Comparison of ENCODE assay signal across 19 cellular contexts in the genomic region with DNA sequence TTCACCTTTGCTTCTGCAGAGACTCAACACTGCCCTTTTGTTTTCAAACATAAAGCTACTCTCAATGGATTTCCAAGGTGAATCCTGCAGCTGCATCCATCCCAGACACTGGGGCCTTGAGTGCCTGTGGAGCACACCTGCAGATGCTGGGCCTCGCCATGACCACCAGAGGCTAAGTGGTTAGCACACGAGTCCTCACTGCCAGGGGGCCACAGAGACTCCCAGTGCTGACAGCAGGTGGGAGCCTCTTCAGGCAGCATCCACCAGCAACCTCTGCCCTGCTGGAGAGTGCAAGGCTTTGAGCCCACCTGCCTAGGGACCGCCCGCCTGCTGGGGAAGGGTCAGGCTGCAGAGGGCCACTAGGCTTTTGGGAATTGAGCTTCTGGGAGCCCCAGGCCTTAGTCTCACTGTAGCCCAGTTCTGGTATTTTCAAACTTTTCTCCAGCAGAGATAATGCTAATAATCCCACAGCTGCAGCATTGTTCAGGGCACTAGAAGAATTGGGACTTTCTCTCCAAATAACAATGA. TPM values are rescaled to one million over a fixed set of nuclear protein-coding genes. Genes with fewer than 3 reads are reported as not detected.
A peak's percentile ranks its signal among the peaks of the same experiment; 100 is the strongest.
DNase-seq lines count a peak whose midpoint lies in the region; ATAC-seq and TF ChIP-seq lines count a peak whose summit lies in the region.
"Had no signal": no experiment of that assay in that cellular context is flagged by ENCODE, and none has a peak within 500 bp of the region (broad histone marks: within the 10 kb centered on the region; RNA-seq: fewer than 3 reads in every experiment).

No MANE protein-coding gene starts in this region.

- H3K4me3 ChIP-seq in GM23338 = no peak overlapping the region
- no peak overlapping the region for H3K4me3 ChIP-seq in HUES64 (ENCODE audit: low read length)
- peak overlapping the region; percentile 7 for H3K4me3 ChIP-seq in iPS-18a (ENCODE audit: low read length)
- H3K4me3 ChIP-seq in BE2C (ENCODE audit: low read depth, low read length) = no peak overlapping the region
- H3K4me3 ChIP-seq in Karpas-422 (ENCODE audit: low read length) = no peak overlapping the region
- H3K4me3 ChIP-seq: BLaER1 treated with 17β-estradiol and CSF1 and Interleukin-3, amounts not matched to agents 10 nM and 100 nM had no signal

- H3K9me3 Mint-ChIP-seq in GM23338 (no peaks in the 10 kb centered on the region), WTC11 (no peaks in the 10 kb centered on the region)
- H3K9me3 Mint-ChIP-seq: CD8-positive, alpha-beta memory T cell had no signal

- TF ChIP-seq CTCF in GM23338 (conservative IDR thresholded peaks at IDR 0.05; ENCODE audit: low read depth in 2 of 2) (no peak), WTC11 (IDR thresholded peaks at IDR 0.05) (no peak), BE2C (IDR thresholded peaks at IDR 0.05; ENCODE audit: low read depth, low read length) (no peak)

- H4K20me1 ChIP-seq in GM23338 (replicated peaks; ENCODE audit: insufficient read depth) (no peaks in the 10 kb centered on the region), Karpas-422 (ENCODE audit: insufficient read depth, low read depth, low read length) (no peaks in the 10 kb centered on the region)
- H4K20me1 ChIP-seq: BLaER1 treated with 17β-estradiol and CSF1 and Interleukin-3, amounts not matched to agents 10 nM and 100 nM had no signal

- CTCF ChIA-PET in WTC11 (lab: Charles Lee) = interaction anchor here (0.8 to 3.4 kb wide), 5 partner anchors 11 to 790 kb away, joined by 3 to 26 read pairs (median 6); no protein-coding TSS in a partner anchor

- no peaks in the 10 kb centered on the region for H3K36me3 ChIP-seq in GM23338 (ENCODE audit: insufficient read depth)
- no peaks in the 10 kb centered on the region for H3K36me3 ChIP-seq in HUES64 (ENCODE audit: insufficient read depth, low read length)
- H3K36me3 ChIP-seq in iPS-18a (ENCODE audit: control insufficient read depth, low read depth, low read length) = no peaks in the 10 kb centered on the region
- no peaks in the 10 kb centered on the region for H3K36me3 ChIP-seq in BE2C
- H3K36me3 ChIP-seq in Karpas-422 (ENCODE audit: insufficient read depth, low read length) = no peaks in the 10 kb centered on the region
- H3K36me3 ChIP-seq: BLaER1 treated with 17β-estradiol and CSF1 and Interleukin-3, amounts not matched to agents 10 nM and 100 nM had no signal

- H3K9ac ChIP-seq in HUES64 (ENCODE audit: low read depth, low read length) = no peak overlapping the region
- H3K9ac ChIP-seq in iPS-18a (ENCODE audit: low read length) = peak overlapping the region; percentile 11
- no peak overlapping the region for H3K9ac ChIP-seq in Karpas-422 (ENCODE audit: low read length)
- H3K9ac ChIP-seq: BLaER1 treated with 17β-estradiol and CSF1 and Interleukin-3, amounts not matched to agents 10 nM and 100 nM had no signal

- WGBS in HUES64 = 74% methylated on average over 4 of the region's 4 CpGs

- DNase-seq in GM23338 (ENCODE audit: low spot score) = no peak
- no peak for DNase-seq in WTC11 (ENCODE audit: low spot score)
- no peak for DNase-seq in BE2C
- no peak for DNase-seq in Karpas-422
- no peak for DNase-seq in NCI-H2171 treated with DMSO at 0.1 percent for 48 hours (lab: John Stamatoyannopoulos, UW)
- DNase-seq: CD8-positive, alpha-beta memory T cell; KG1; MV-4-11; NCI-H1436; NCI-H2081; NCI-H2227 treated with DMSO at 0.1 percent for 48 hours; NCI-H524 treated with DMSO at 0.1 percent for 48 hours; Right ventricle myocardium superior; SW 1271 had no signal

- H3K9me2 ChIP-seq in GM23338 (ENCODE audit: insufficient read depth) (no peaks in the 10 kb centered on the region), Karpas-422 (replicated peaks; ENCODE audit: insufficient read depth, low read length) (no peaks in the 10 kb centered on the region)

- H3K27me3 ChIP-seq in GM23338 (ENCODE audit: insufficient read depth) (no peaks in the 10 kb centered on the region), HUES64 (ENCODE audit: insufficient read depth, low read length) (no peaks in the 10 kb centered on the region), iPS-18a (ENCODE audit: control insufficient read depth, insufficient read depth, low read length) (no peaks in the 10 kb centered on the region), BE2C (peaks cover 49% of the 10 kb centered on the region), Karpas-422 (ENCODE audit: low read length) (no peaks in the 10 kb centered on the region)
- H3K27me3 ChIP-seq: BLaER1 treated with 17β-estradiol and CSF1 and Interleukin-3, amounts not matched to agents 10 nM and 100 nM had no signal

- H3K4me1 Mint-ChIP-seq in GM23338 = peaks cover 30% of the 10 kb centered on the region
- H3K4me1 Mint-ChIP-seq in WTC11 = peaks cover 44% of the 10 kb centered on the region
- H3K4me1 Mint-ChIP-seq: CD8-positive, alpha-beta memory T cell had no signal

- H2AFZ ChIP-seq in GM23338 = 0 out of 2 replicates have a peak overlapping the region, but pooled peaks have one; percentile 80
- no peak overlapping the region for H2AFZ ChIP-seq in Karpas-422 (ENCODE audit: low read length)

- H3K4me1 ChIP-seq in GM23338 (ENCODE audit: insufficient read depth) = peaks cover 27% of the 10 kb centered on the region
- peaks cover 25% of the 10 kb centered on the region for H3K4me1 ChIP-seq in HUES64 (ENCODE audit: insufficient read depth, low read length)
- peaks cover 30% of the 10 kb centered on the region for H3K4me1 ChIP-seq in iPS-18a (ENCODE audit: control insufficient read depth, low read depth, low read length)
- peaks cover 6% of the 10 kb centered on the region for H3K4me1 ChIP-seq in BE2C
- no peaks in the 10 kb centered on the region for H3K4me1 ChIP-seq in Karpas-422 (ENCODE audit: low read length)

- POLR2A ChIA-PET in WTC11 (lab: Charles Lee) = no interaction called here

- no peak overlapping the region for H3K4me3 Mint-ChIP-seq in GM23338
- H3K4me3 Mint-ChIP-seq in WTC11 = no peak overlapping the region
- H3K4me3 Mint-ChIP-seq: CD8-positive, alpha-beta memory T cell had no signal

- H3K27ac ChIP-seq in GM23338 (ENCODE audit: low read depth) = no peak overlapping the region
- peak overlapping the region; percentile 55; the same call in 1 of the 2 replicates for H3K27ac ChIP-seq in HUES64 (ENCODE audit: low read depth, low read length)
- H3K27ac ChIP-seq in iPS-18a (ENCODE audit: low read length) = peak overlapping the region; percentile 2
- no peak overlapping the region for H3K27ac ChIP-seq in Karpas-422 (ENCODE audit: low read length)
- H3K27ac ChIP-seq: BLaER1 treated with 17β-estradiol and CSF1 and Interleukin-3, amounts not matched to agents 10 nM and 100 nM had no signal

- H3K79me2 ChIP-seq in GM23338 (replicated peaks; ENCODE audit: insufficient read depth) (no peaks in the 10 kb centered on the region), Karpas-422 (ENCODE audit: low read length) (no peaks in the 10 kb centered on the region)

- H3K27me3 Mint-ChIP-seq in GM23338 (ENCODE audit: insufficient read depth, low read depth, poor library complexity) (no peaks in the 10 kb centered on the region), WTC11 (ENCODE audit: low read depth) (no peaks in the 10 kb centered on the region; the same call in 1 of the 2 replicates)

- no peak overlapping the region for H3K27ac Mint-ChIP-seq in GM23338
- H3K27ac Mint-ChIP-seq in WTC11 = no peak overlapping the region
- H3K27ac Mint-ChIP-seq: CD8-positive, alpha-beta memory T cell had no signal

- H3K9me3 ChIP-seq in HUES64 (ENCODE audit: insufficient read depth, low read depth, low read length) = no peaks in the 10 kb centered on the region
- no peaks in the 10 kb centered on the region for H3K9me3 ChIP-seq in iPS-18a (ENCODE audit: control insufficient read depth, low read depth, low read length)
- H3K9me3 ChIP-seq in BE2C = no peaks in the 10 kb centered on the region
- no peaks in the 10 kb centered on the region for H3K9me3 ChIP-seq in Karpas-422 (ENCODE audit: low read length)
- H3K9me3 ChIP-seq: BLaER1 treated with 17β-estradiol and CSF1 and Interleukin-3, amounts not matched to agents 10 nM and 100 nM had no signal

- peak; percentile 61 for ATAC-seq in GM23338
- ATAC-seq in WTC11 = peak; percentile 11; the same call in 1 of the 2 replicates
- ATAC-seq in GM19397 (IDR thresholded peaks at IDR 0.05; ENCODE audit: unreplicated experiment) = no peak
- ATAC-seq: HCT116 had no signal

- H3K36me3 Mint-ChIP-seq in GM23338 (ENCODE audit: low read depth) (no peaks in the 10 kb centered on the region), WTC11 (no peaks in the 10 kb centered on the region)
- H3K36me3 Mint-ChIP-seq: CD8-positive, alpha-beta memory T cell had no signal

- H3K4me2 ChIP-seq in GM23338 (peak overlapping the region; percentile 40; the same call in 1 of the 2 replicates), Karpas-422 (ENCODE audit: low read depth, low read length, poor library complexity, severe bottlenecking) (no peak overlapping the region)
- H3K4me2 ChIP-seq: BLaER1 treated with 17β-estradiol and CSF1 and Interleukin-3, amounts not matched to agents 10 nM and 100 nM had no signal

- H3F3A ChIP-seq in GM23338 (replicated peaks; ENCODE audit: low read depth) = no peaks in the 10 kb centered on the region

TF ChIP-seq in WTC11, 78 proteins besides CTCF, POLR2A, EP300 and RAD21 (continues in another document):
- TF ChIP-seq ZNF232 (CRISPR knock-in tag; IDR thresholded peaks at IDR 0.05) (no peak), MYBL2 (CRISPR knock-in tag; IDR thresholded peaks at IDR 0.05) (no peak), NFATC4 (CRISPR knock-in tag; IDR thresholded peaks at IDR 0.05) (no peak), CREB1 (CRISPR knock-in tag; IDR thresholded peaks at IDR 0.05) (no peak), ZNF396 (CRISPR knock-in tag; IDR thresholded peaks at IDR 0.05; ENCODE audit: borderline replicate concordance) (0 out of 2 replicates have a peak, but pooled peaks have one; percentile 47), ZNF423 (CRISPR knock-in tag; IDR thresholded peaks at IDR 0.05) (peak; percentile 99)

RNA-seq across cellular contexts. Expression of a gene that starts 9.4 kb away (rescaled TPM):
- 19.7 and 21.4 TPM in 2 replicates for total RNA-seq in GM23338 (2014; rRNA removed; shearing (Covaris generic))
- 49.4 and 51.2 TPM in 2 replicates for polyA plus RNA-seq in GM23338 (2016; fragmentation: Nextera tagmentation; extraction: Ambion mirVana)
- polyA plus RNA-seq in HUES64 (2013, experiment 1 of 2) = 27.4 TPM
- polyA plus RNA-seq in HUES64 (2013, experiment 2 of 2) = 29.8 TPM
- total RNA-seq in WTC11 (2021) = 43.4 to 49.3 TPM (median 47.4 TPM) in 3 replicates
- polyA plus RNA-seq in BE2C (2012; ENCODE audit: insufficient read depth, insufficient read length, low read depth) = not detected
- total RNA-seq in Karpas-422 (2014; rRNA removed; shearing (Covaris generic); ENCODE audit: low replicate concordance) = 35.6 and 43.4 TPM in 2 replicates

RNA-seq across cellular contexts. Expression of a gene that starts 41.1 kb away (rescaled TPM):
- 0.12 and 1.3 TPM in 2 replicates for total RNA-seq in GM23338 (2014; rRNA removed; shearing (Covaris generic))
- polyA plus RNA-seq in GM23338 (2016; fragmentation: Nextera tagmentation; extraction: Ambion mirVana) = 2.2 and 2.6 TPM in 2 replicates
- polyA plus RNA-seq in HUES64 (2013, experiment 1 of 2) = 3.3 TPM
- 6.4 TPM for polyA plus RNA-seq in HUES64 (2013, experiment 2 of 2)
- total RNA-seq in WTC11 (2021) = 7.0 to 8.6 TPM (median 8.1 TPM) in 3 replicates
- 5.2 TPM for polyA plus RNA-seq in BE2C (2012; ENCODE audit: insufficient read depth, insufficient read length, low read depth)
- 1.2 TPM in 1 of 2 replicates, not detected in the other for total RNA-seq in Karpas-422 (2014; rRNA removed; shearing (Covaris generic); ENCODE audit: low replicate concordance)

Comparison
In these comparisons a context has a peak if more than half of its experiments do, and no peak if none do; other contexts are left out.
1. H3K27ac ChIP-seq: peak in HUES64 (single experiment) and iPS-18a (single experiment); none in GM23338 (single experiment) and Karpas-422 (single experiment).